In genomic region chr17:32444301-32445074, GRCh38 we compare ENCODE assay signal across 8 cellular contexts. TPM values are rescaled to one million over a fixed set of nuclear protein-coding genes. Genes with fewer than 3 reads are reported as not detected.
DNase-seq lines count a peak whose midpoint lies in the region; ATAC-seq and TF ChIP-seq lines count a peak whose summit lies in the region.

Gene PSMD11, plus strand, starts transcription at chr17:32444510. Its CDS starts 14 bp downstream, at chr17:32444524.

- H3K27me3 Mint-ChIP-seq in IgD-negative memory B cell = peaks cover 1% of the 10 kb centered on the region

- no peaks in the 10 kb centered on the region for H3K9me3 ChIP-seq in mucosa of descending colon

- H3K27ac Mint-ChIP-seq in IgD-negative memory B cell = peak within 1 kb of the TSS; percentile 56 to 82 (median 71)

- H3K4me1 ChIP-seq in mucosa of descending colon (ENCODE audit: low read depth) = peaks cover 17% of the 10 kb centered on the region

- H3K36me3 Mint-ChIP-seq in IgD-negative memory B cell = peaks cover 7% of the 10 kb centered on the region

- peaks cover 15 to 27% (median 25%) of the 10 kb centered on the region in 3 donors for H3K4me1 Mint-ChIP-seq in IgD-negative memory B cell

- no peaks in the 10 kb centered on the region for H3K9me3 Mint-ChIP-seq in IgD-negative memory B cell

- ATAC-seq in GM21528 (IDR thresholded peaks at IDR 0.05; ENCODE audit: low FRiP score, unreplicated experiment) = peak; percentile 78
- ATAC-seq in mucosa of descending colon = peak; percentile 97

- H3K4me3 ChIP-seq in epithelial cell of esophagus (ENCODE audit: low read length) = peak within 1 kb of the TSS; percentile 96
- H3K4me3 ChIP-seq in mucosa of descending colon = peak within 1 kb of the TSS; percentile 98

- peak within 1 kb of the TSS; percentile 65 to 91 (median 88) for H3K4me3 Mint-ChIP-seq in IgD-negative memory B cell

- DNase-seq in DMS153 (lab: John Stamatoyannopoulos, UW) (peak; percentile 87), OCI-M1 (lab: John Stamatoyannopoulos, UW) (peak; percentile 97), activated T-cell treated with anti-CD3 and anti-CD28 coated beads for 4 hours (peak; percentile 97), epithelial cell of esophagus (ENCODE audit: low read depth) (peak; percentile 97), mucosa of descending colon (peak; percentile 98)
- DNase-seq in stimulated activated CD8-positive, alpha-beta memory T cell treated with anti-CD3 and anti-CD28 coated beads, Interleukin-4, amount 100 ng/mL, for 24 hours (ENCODE audit: low read depth) = peak; percentile 99

- TF ChIP-seq CTCF in epithelial cell of esophagus (IDR thresholded peaks at IDR 0.05; ENCODE audit: insufficient read depth, low read depth, low read length, missing control alignments) (peak; percentile 64), mucosa of descending colon (IDR thresholded peaks at IDR 0.05) (peak; percentile 91)

- no peaks in the 10 kb centered on the region for H3K36me3 ChIP-seq in mucosa of descending colon (ENCODE audit: low read depth)

- intact Hi-C loops in mucosa of descending colon (cut with DNase I, micrococcal nuclease) = no loop called here

RNA-seq across cellular contexts. Expression of gene PSMD11, which starts in this region (rescaled TPM):
- polyA plus RNA-seq in IgD-negative memory B cell = 126 TPM
- total RNA-seq in mucosa of descending colon = 10 to 100 TPM; 81.5 to 99.2 (median 85.8) TPM

Comparison
In these comparisons a context has a peak if more than half of its experiments do, and no peak if none do; other contexts are left out.
1. Peak in every context shown above with its lines: DNase-seq, ATAC-seq and H3K4me3 ChIP-seq.